ENCODE assay signal across 1 cellular context in the genomic region with DNA sequence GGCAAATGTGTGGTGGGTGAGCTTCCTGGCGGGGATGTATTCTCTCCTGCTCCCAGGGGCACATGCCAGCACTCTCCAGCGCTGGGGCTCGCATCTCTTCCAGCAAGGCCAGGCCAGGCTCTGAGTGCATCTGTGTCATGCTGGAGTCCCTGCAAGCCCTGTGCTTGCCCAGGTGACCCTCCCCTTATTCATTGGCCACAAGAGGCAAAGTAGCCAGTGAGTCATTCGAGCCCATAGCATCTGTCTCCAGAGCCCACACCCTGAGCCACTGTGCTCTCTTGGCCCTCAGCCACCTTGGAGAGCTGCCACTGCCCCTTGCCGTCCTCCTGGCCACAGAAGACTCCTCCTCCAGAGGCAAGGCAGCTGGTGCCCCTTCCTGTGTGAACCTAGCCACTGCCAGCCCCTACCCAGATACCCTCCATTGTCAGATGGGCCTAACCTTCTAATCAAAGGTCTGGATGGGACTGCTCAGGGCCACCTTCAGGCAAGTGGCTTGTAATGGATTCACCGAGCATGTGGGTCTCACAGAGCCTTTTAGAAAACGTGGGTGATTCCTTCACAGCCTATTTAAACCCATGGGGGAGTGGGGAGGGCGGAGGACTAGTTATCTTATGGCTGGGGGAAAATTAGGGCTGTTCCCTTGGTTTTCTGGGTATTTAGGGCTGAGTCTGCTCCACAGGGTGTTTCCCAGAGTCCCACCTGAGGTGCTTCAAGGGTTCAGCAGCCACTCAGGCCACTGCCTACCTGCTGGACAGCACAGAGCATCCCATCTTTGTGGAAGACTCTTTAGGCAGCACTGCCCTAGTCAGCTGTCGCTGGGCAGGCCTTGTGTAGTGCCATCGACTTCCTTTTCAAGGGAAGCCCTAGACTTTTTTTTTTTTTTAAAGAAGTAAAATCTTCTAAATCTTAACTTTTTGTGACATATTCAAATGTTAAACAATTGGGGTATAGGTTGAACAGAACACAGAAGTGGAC.
TF ChIP-seq lines count a peak whose summit lies in the region.

No MANE protein-coding gene starts in this region.

TF ChIP-seq in GM23338, 12 proteins besides CTCF, POLR2A, EP300 and RAD21 (continued from another document):
- no peak for TF ChIP-seq ZNF462 (CRISPR knock-in tag; IDR thresholded peaks at IDR 0.05)
- TF ChIP-seq, protein P1, sequence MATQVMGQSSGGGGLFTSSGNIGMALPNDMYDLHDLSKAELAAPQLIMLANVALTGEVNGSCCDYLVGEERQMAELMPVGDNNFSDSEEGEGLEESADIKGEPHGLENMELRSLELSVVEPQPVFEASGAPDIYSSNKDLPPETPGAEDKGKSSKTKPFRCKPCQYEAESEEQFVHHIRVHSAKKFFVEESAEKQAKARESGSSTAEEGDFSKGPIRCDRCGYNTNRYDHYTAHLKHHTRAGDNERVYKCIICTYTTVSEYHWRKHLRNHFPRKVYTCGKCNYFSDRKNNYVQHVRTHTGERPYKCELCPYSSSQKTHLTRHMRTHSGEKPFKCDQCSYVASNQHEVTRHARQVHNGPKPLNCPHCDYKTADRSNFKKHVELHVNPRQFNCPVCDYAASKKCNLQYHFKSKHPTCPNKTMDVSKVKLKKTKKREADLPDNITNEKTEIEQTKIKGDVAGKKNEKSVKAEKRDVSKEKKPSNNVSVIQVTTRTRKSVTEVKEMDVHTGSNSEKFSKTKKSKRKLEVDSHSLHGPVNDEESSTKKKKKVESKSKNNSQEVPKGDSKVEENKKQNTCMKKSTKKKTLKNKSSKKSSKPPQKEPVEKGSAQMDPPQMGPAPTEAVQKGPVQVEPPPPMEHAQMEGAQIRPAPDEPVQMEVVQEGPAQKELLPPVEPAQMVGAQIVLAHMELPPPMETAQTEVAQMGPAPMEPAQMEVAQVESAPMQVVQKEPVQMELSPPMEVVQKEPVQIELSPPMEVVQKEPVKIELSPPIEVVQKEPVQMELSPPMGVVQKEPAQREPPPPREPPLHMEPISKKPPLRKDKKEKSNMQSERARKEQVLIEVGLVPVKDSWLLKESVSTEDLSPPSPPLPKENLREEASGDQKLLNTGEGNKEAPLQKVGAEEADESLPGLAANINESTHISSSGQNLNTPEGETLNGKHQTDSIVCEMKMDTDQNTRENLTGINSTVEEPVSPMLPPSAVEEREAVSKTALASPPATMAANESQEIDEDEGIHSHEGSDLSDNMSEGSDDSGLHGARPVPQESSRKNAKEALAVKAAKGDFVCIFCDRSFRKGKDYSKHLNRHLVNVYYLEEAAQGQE (IDR thresholded peaks at IDR 0.05; ENCODE audit: unreplicated experiment), result peak; percentile 52
